ENCODE assay signal across 13 cellular contexts in the genomic region with DNA sequence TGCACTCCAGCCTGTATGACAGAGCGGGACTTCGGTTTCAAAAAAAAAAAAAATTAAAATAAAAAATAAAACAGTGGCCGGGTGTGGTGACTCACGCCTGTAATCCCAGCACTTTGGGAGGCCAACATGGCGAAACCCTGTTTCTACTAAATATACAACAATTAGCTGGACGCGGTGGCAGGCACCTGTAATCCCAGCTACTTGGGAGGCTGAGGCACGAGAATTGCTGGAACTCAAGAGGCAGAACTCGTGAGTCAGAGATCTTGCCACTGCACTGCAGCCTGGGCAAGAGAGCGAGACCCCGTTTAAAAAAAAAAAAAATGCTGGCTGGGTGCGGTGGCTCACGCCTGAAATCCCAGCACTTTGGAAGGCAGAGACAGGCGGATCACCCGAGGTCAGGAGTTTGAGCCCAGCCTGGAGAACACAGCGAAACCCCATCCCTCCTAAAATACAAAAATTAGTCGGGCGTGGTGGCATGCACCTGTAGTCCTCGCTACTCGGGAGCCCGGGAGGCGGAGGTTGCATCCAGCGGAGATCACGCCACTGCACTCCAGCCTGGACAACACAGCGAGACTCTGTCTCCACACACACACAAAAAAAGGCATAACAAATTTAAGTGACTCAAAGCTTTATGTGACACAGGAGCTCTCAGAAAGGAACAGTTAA. TPM values are rescaled to one million over a fixed set of nuclear protein-coding genes. Genes with fewer than 3 reads are reported as not detected.
DNase-seq lines count a peak whose midpoint lies in the region; ATAC-seq and TF ChIP-seq lines count a peak whose summit lies in the region.
"Had no signal": no experiment of that assay in that cellular context is flagged by ENCODE, and none has a peak within 500 bp of the region (broad histone marks: within the 10 kb centered on the region; RNA-seq: fewer than 3 reads in every experiment).

No MANE protein-coding gene starts in this region.

- TF ChIP-seq CTCF in vagina (IDR thresholded peaks at IDR 0.05), result no peak
- TF ChIP-seq CTCF in gastrocnemius medialis (IDR thresholded peaks at IDR 0.05 in 4 of 5, conservative IDR thresholded peaks at IDR 0.05 in 1 of 5), result no peak

- no peaks in the 10 kb centered on the region for H3K36me3 ChIP-seq in effector memory CD4-positive, alpha-beta T cell (ENCODE audit: control insufficient read depth, insufficient read depth, low read length)
- H3K36me3 ChIP-seq in neuronal stem cell (replicated peaks in 1 of 2; ENCODE audit: control insufficient read depth in 2 of 2, insufficient read depth in 2 of 2, low read length in 2 of 2) (peaks cover 5 to 27% of the 10 kb centered on the region in 2 donors), vagina (no peaks in the 10 kb centered on the region), gastrocnemius medialis (no peaks in the 10 kb centered on the region)

- peaks cover 35% of the 10 kb centered on the region for H3K36me3 Mint-ChIP-seq in activated CD4-positive, alpha-beta T cell treated with anti-CD3 and anti-CD28 coated beads for 36 hours (ENCODE audit: low read depth)

- intact Hi-C loops in activated CD4-positive, alpha-beta T cell treated with anti-CD3 and anti-CD28 coated beads for 36 hours (cut with DNase I, micrococcal nuclease), result loop anchor here (5.0 to 10.0 kb wide), 6 partner anchors 789 to 1946 kb away; partner anchors contain the start of genes DUSP1 (in 1 of the 2) and SPDL1 (in 1 of the 2)
- intact Hi-C loops in vagina (cut with DNase I) (no loop called here), gastrocnemius medialis (cut with DNase I; ENCODE audit: low total_unique reads) (loop anchor here (2.0 kb wide), 2 partner anchors 65 to 621 kb away; partner anchors contain the start of gene FBXW11)

- peaks cover 26% of the 10 kb centered on the region for H3K4me1 Mint-ChIP-seq in activated CD4-positive, alpha-beta T cell treated with anti-CD3 and anti-CD28 coated beads for 36 hours

- H2AK5ac ChIP-seq in neuronal stem cell (ENCODE audit: low read depth, low read length), result peak overlapping the region; percentile 54

- H3K4ac ChIP-seq in neuronal stem cell (ENCODE audit: low read length), result no peak overlapping the region

- no peak overlapping the region for H3K14ac ChIP-seq in neuronal stem cell (ENCODE audit: low read length)

- no peak overlapping the region for H2BK5ac ChIP-seq in neuronal stem cell (ENCODE audit: low read length)

- no CpG with 5 or more reads among the region's 25 CpGs for WGBS in neuronal stem cell (ENCODE audit: extremely low coverage in 2 of 2, insufficient read length in 2 of 2, insufficient replicate concordance in 1 of 2), 2 donors

- H2BK120ac ChIP-seq in neuronal stem cell (ENCODE audit: low read depth, low read length), result no peak overlapping the region

- peak overlapping the region; percentile 76 for H3K4me3 ChIP-seq in effector memory CD4-positive, alpha-beta T cell (ENCODE audit: insufficient read depth, low read depth, low read length, poor library complexity, severe bottlenecking)
- H3K4me3 ChIP-seq in neuronal stem cell (ENCODE audit: low read length in 2 of 2), result no peak overlapping the region
- no peak overlapping the region for H3K4me3 ChIP-seq in vagina
- H3K4me3 ChIP-seq in gastrocnemius medialis, result peak overlapping the region in 2 of 4 donors; percentile 75 to 94

- H3K4me1 ChIP-seq in effector memory CD4-positive, alpha-beta T cell (ENCODE audit: control insufficient read depth, insufficient read depth, low read length, poor library complexity, severe bottlenecking), result peaks cover 14% of the 10 kb centered on the region
- H3K4me1 ChIP-seq in neuronal stem cell (ENCODE audit: control insufficient read depth in 2 of 2, insufficient read depth in 1 of 2, low read depth in 1 of 2, low read length in 2 of 2) (peaks cover 0 to 12% of the 10 kb centered on the region in 2 donors), vagina (peaks cover 30% of the 10 kb centered on the region), gastrocnemius medialis (peaks cover 27 to 38% of the 10 kb centered on the region in 2 donors)

- no peak overlapping the region for H3K23ac ChIP-seq in neuronal stem cell (ENCODE audit: low read depth, low read length, poor library complexity)

- CTCF ChIA-PET in activated CD4-positive, alpha-beta T cell treated with anti-CD3 and anti-CD28 coated beads for 36 hours (lab: Charles Lee), result interaction anchor here (1.0 kb wide), 1 partner anchor 10 kb away, joined by 3 read pairs; no protein-coding TSS in a partner anchor

- no peak overlapping the region for H3K9ac ChIP-seq in neuronal stem cell (ENCODE audit: low read depth, low read length, poor library complexity)

- H2BK12ac ChIP-seq in neuronal stem cell (ENCODE audit: low read length), result no peak overlapping the region

- no peaks in the 10 kb centered on the region for H3K9me3 Mint-ChIP-seq in activated CD4-positive, alpha-beta T cell treated with anti-CD3 and anti-CD28 coated beads for 36 hours (ENCODE audit: low read depth)

- TF ChIP-seq POLR2A in vagina (IDR thresholded peaks at IDR 0.05), result no peak
- no peak for TF ChIP-seq POLR2A in gastrocnemius medialis (IDR thresholded peaks at IDR 0.05)

- no peaks in the 10 kb centered on the region for H3K27me3 Mint-ChIP-seq in activated CD4-positive, alpha-beta T cell treated with anti-CD3 and anti-CD28 coated beads for 36 hours

- H3K18ac ChIP-seq in neuronal stem cell (ENCODE audit: low read length), result no peak overlapping the region

- no peak overlapping the region for H4K91ac ChIP-seq in neuronal stem cell (ENCODE audit: low read depth, low read length, poor library complexity)

- H2AFZ ChIP-seq in neuronal stem cell (ENCODE audit: low read length), result peak overlapping the region; percentile 86

- in situ Hi-C loops in gastrocnemius medialis (cut with MboI; ENCODE audit: low sequenced_read_pairs in 4 of 4), result no loop called here

- no peak overlapping the region for H4K8ac ChIP-seq in neuronal stem cell (ENCODE audit: low read depth, low read length)

- peak overlapping the region; percentile 88 for H3K4me3 Mint-ChIP-seq in activated CD4-positive, alpha-beta T cell treated with anti-CD3 and anti-CD28 coated beads for 36 hours

- POLR2A ChIA-PET in activated CD4-positive, alpha-beta T cell treated with anti-CD3 and anti-CD28 coated beads for 36 hours (lab: Charles Lee), result interaction anchor here (0.6 kb wide), 1 partner anchor 571 kb away, joined by 3 read pairs; no protein-coding TSS in a partner anchor

- H3K27ac Mint-ChIP-seq in activated CD4-positive, alpha-beta T cell treated with anti-CD3 and anti-CD28 coated beads for 36 hours, result peak overlapping the region; percentile 55

- no peaks in the 10 kb centered on the region for H3K27me3 ChIP-seq in effector memory CD4-positive, alpha-beta T cell (replicated peaks; ENCODE audit: control insufficient read depth, insufficient read depth, low read length, poor library complexity, severe bottlenecking)
- H3K27me3 ChIP-seq in neuronal stem cell (ENCODE audit: control insufficient read depth in 3 of 3, insufficient read depth in 3 of 3, low read depth in 1 of 3, low read length in 3 of 3), result no peaks in the 10 kb centered on the region
- no peaks in the 10 kb centered on the region for H3K27me3 ChIP-seq in vagina
- no peaks in the 10 kb centered on the region for H3K27me3 ChIP-seq in gastrocnemius medialis

- no peak for DNase-seq in activated CD4-positive, alpha-beta T cell treated with anti-CD3 and anti-CD28 coated beads for 36 hours
- no peak for DNase-seq in activated CD4-positive, alpha-beta T cell treated with anti-CD3 and anti-CD28 coated beads for 1 hour
- DNase-seq in NCI-H69 (lab: John Stamatoyannopoulos, UW) (peak; percentile 35), neuronal stem cell (ENCODE audit: low spot score) (no peak), vagina (ENCODE audit: extremely low spot score in 2 of 2) (no peak), gastrocnemius medialis (no peak)
- DNase-seq in effector memory CD4-positive, alpha-beta T cell, result no peak
- DNase-seq: ACHN, GF-D8, left cardiac atrium, NCI-H2081 treated with DMSO at 0.1 percent for 48 hours had no signal

- no peak overlapping the region for H3K4me2 ChIP-seq in neuronal stem cell (ENCODE audit: insufficient read depth, low read length, poor library complexity, severe bottlenecking)

- no peaks in the 10 kb centered on the region for H3K9me3 ChIP-seq in effector memory CD4-positive, alpha-beta T cell (ENCODE audit: control insufficient read depth, low read length)
- H3K9me3 ChIP-seq in neuronal stem cell (replicated peaks in 1 of 2; ENCODE audit: control insufficient read depth in 2 of 2, insufficient read depth in 1 of 2, low read depth in 1 of 2, low read length in 2 of 2), result no peaks in the 10 kb centered on the region
- no peaks in the 10 kb centered on the region for H3K9me3 ChIP-seq in vagina
- no peaks in the 10 kb centered on the region for H3K9me3 ChIP-seq in gastrocnemius medialis

- ATAC-seq in activated CD4-positive, alpha-beta T cell treated with anti-CD3 and anti-CD28 coated beads for 36 hours, result no peak
- ATAC-seq in HG03565 (IDR thresholded peaks at IDR 0.05; ENCODE audit: unreplicated experiment) (no peak), gastrocnemius medialis (no peak)
- ATAC-seq: left cardiac atrium, sciatic nerve had no signal

- H3K27ac ChIP-seq in effector memory CD4-positive, alpha-beta T cell (ENCODE audit: insufficient read depth, low read length, poor library complexity, severe bottlenecking), result peak overlapping the region; percentile 84
- H3K27ac ChIP-seq in neuronal stem cell (replicated peaks; ENCODE audit: low read length), result no peak overlapping the region
- no peak overlapping the region for H3K27ac ChIP-seq in vagina
- no peak overlapping the region for H3K27ac ChIP-seq in gastrocnemius medialis

- H2BK15ac ChIP-seq in neuronal stem cell (ENCODE audit: low read length), result no peak overlapping the region

- H3K79me1 ChIP-seq in neuronal stem cell (ENCODE audit: low read depth, low read length), result peaks cover 1% of the 10 kb centered on the region

RNA-seq across cellular contexts. Expression of gene NPM1, which starts 1.5 kb away (rescaled TPM):
- total RNA-seq in activated CD4-positive, alpha-beta T cell treated with anti-CD3 and anti-CD28 coated beads for 36 hours, result 1,000 to 10,000 TPM; 3,156 to 3,905 TPM
- polyA plus RNA-seq in neuronal stem cell (2013, experiment 1 of 2), result 2,664 TPM
- 2,628 TPM for polyA plus RNA-seq in neuronal stem cell (2013, experiment 2 of 2)
- total RNA-seq in vagina (526 TPM), gastrocnemius medialis (100 to 1,000 TPM; 277 to 651 (median 413) TPM)

RNA-seq across cellular contexts. Expression of gene FGF18, which starts 33.3 kb away (rescaled TPM):
- total RNA-seq in activated CD4-positive, alpha-beta T cell treated with anti-CD3 and anti-CD28 coated beads for 36 hours, result not detected
- 0.22 TPM for polyA plus RNA-seq in neuronal stem cell (2013, experiment 1 of 2)
- polyA plus RNA-seq in neuronal stem cell (2013, experiment 2 of 2), result 0.19 TPM
- total RNA-seq in vagina, result 1.7 TPM
- total RNA-seq in gastrocnemius medialis, result under 1 TPM in 1 of 4 donors, not detected in 3; 0.20 TPM
